Comparison of ENCODE assay signal across 8 cellular contexts in the genomic region with DNA sequence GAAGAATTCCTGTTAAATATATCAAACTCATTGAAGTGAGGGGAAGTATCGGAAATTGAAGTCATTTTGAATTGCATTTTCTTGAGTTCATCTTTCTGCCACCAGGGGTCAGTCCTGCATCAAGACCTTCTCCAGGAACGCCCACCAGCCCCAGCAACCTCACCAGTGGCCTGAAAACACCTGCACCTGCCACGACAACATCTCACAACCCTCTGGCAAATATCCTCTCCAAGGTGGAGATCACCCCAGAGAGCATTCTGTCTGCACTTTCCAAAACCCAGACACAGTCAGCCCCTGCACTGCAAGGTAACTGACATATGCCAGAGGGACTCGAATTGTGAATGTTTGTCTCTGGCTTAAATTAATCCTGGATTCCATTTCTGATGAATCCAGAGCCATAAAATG. TPM values are rescaled to one million over a fixed set of nuclear protein-coding genes. Genes with fewer than 3 reads are reported as not detected.
A peak's percentile ranks its signal among the peaks of the same experiment; 100 is the strongest.
DNase-seq lines count a peak whose midpoint lies in the region; ATAC-seq, FAIRE-seq and TF ChIP-seq lines count a peak whose summit lies in the region.

No MANE protein-coding gene starts in this region.

- no peak for TF ChIP-seq EP300 in gastroesophageal sphincter (IDR thresholded peaks at IDR 0.05)

- ATAC-seq in gastroesophageal sphincter (peak; percentile 31), HG03432 (IDR thresholded peaks at IDR 0.05; ENCODE audit: unreplicated experiment) (no peak)

- H3K36me3 Mint-ChIP-seq in progenitor cell of endocrine pancreas (ENCODE audit: insufficient read depth) = peaks cover 15% of the 10 kb centered on the region

- DNase-seq in DMS53 (lab: John Stamatoyannopoulos, UW) (peak; percentile 89), LoVo (ENCODE audit: low spot score) (peak; percentile 39), SHP77 treated with DMSO at 0.1 percent for 48 hours (lab: John Stamatoyannopoulos, UW) (peak; percentile 65), progenitor cell of endocrine pancreas (ENCODE audit: low spot score, unreplicated experiment) (peak; percentile 55), urothelium cell line (ENCODE audit: low spot score) (peak; percentile 73)
- peak; percentile 58 for DNase-seq in activated T-helper 9 cell treated with anti-CD3 and anti-CD28 coated beads, Interleukin-2, amount 50 U/mL, for 16 hours (ENCODE audit: low read depth)

- H3K9me3 Mint-ChIP-seq in progenitor cell of endocrine pancreas (ENCODE audit: low read depth) = no peaks in the 10 kb centered on the region

- no peaks in the 10 kb centered on the region for H3K27me3 Mint-ChIP-seq in progenitor cell of endocrine pancreas

- WGBS in gastroesophageal sphincter (ENCODE audit: low coverage in 1 of 2), 2 donors = 30 to 50% methylated on average over 2 to 4 of the region's 4 CpGs

- peak overlapping the region; percentile 86 for H3K27ac Mint-ChIP-seq in progenitor cell of endocrine pancreas

- H3K27me3 ChIP-seq in gastroesophageal sphincter = no peaks in the 10 kb centered on the region

- no peaks in the 10 kb centered on the region for H3K9me3 ChIP-seq in gastroesophageal sphincter

- no peak overlapping the region for H3K4me3 Mint-ChIP-seq in progenitor cell of endocrine pancreas (ENCODE audit: low read depth)

- no peak overlapping the region for H3K27ac ChIP-seq in gastroesophageal sphincter

- no peak for TF ChIP-seq POLR2A in gastroesophageal sphincter (IDR thresholded peaks at IDR 0.05)

- H3K4me1 Mint-ChIP-seq in progenitor cell of endocrine pancreas (ENCODE audit: low read depth) = no peaks in the 10 kb centered on the region

- peaks cover 0 to 85% of the 10 kb centered on the region in 2 donors for H3K36me3 ChIP-seq in gastroesophageal sphincter

- peaks cover 0 to 11% (median 0%) of the 10 kb centered on the region in 3 donors for H3K4me1 ChIP-seq in gastroesophageal sphincter

- no peak overlapping the region for H3K4me3 ChIP-seq in gastroesophageal sphincter

- FAIRE-seq in urothelium cell line (lab: Jason Lieb, UNC) = no peak

- TF ChIP-seq CTCF in gastroesophageal sphincter (IDR thresholded peaks at IDR 0.05) (peak; percentile 81 to 83 (median 81)), progenitor cell of endocrine pancreas (IDR thresholded peaks at IDR 0.05; ENCODE audit: unreplicated experiment) (peak; percentile 79)

RNA-seq across cellular contexts. Expression of a gene that starts 22.8 kb away (rescaled TPM):
- 10 to 100 TPM in 2 of 4 donors, 1 to 10 TPM in 2; 6.7 to 32.2 (median 10.6) TPM for total RNA-seq in gastroesophageal sphincter
- total RNA-seq in progenitor cell of endocrine pancreas = 28.4 and 30.8 TPM in 2 replicates

RNA-seq across cellular contexts. Expression of a gene that starts 43.5 kb away (rescaled TPM):
- 10 to 100 TPM; 12.6 to 29.7 (median 19.4) TPM for total RNA-seq in gastroesophageal sphincter
- 1.9 and 2.1 TPM in 2 replicates for total RNA-seq in progenitor cell of endocrine pancreas

RNA-seq across cellular contexts. Expression of a gene that starts 51.1 kb away (rescaled TPM):
- not detected for total RNA-seq in gastroesophageal sphincter
- 0.57 TPM in 1 of 2 replicates, not detected in the other for total RNA-seq in progenitor cell of endocrine pancreas

Comparison
In these comparisons a context has a peak if more than half of its experiments do, and no peak if none do; other contexts are left out.
1. DNase-seq: peak in every context shown above with its lines; median percentile 89 in DMS53; 73 in urothelium cell line; 65 in SHP77 treated with DMSO at 0.1 percent for 48 hours; 58 in activated T-helper 9 cell treated with anti-CD3 and anti-CD28 coated beads, Interleukin-2, amount 50 U/mL, for 16 hours; 55 in progenitor cell of endocrine pancreas; 39 in LoVo.